Comparison of ENCODE assay signal across 22 cellular contexts in the genomic region with DNA sequence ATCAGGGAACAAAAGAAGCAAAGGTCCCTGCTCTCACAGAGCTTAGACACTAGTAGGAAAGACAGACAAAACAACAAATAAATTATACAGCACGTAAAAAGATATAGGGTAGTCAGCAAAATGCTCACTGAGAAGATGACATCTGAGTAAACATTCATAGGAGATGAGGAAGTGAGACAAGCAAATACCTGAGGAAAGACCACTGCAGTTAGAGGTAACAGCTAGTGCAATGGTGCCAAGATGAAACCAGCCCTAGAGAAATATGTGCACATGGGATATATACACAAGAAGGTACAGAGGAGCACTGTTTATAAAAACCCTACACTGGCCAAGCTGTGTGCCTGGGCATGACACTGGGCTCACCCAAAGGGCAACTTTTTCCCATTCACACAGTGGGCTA. TPM values are rescaled to one million over a fixed set of nuclear protein-coding genes. Genes with fewer than 3 reads are reported as not detected.
A peak's percentile ranks its signal among the peaks of the same experiment; 100 is the strongest.
DNase-seq lines count a peak whose midpoint lies in the region; ATAC-seq and TF ChIP-seq lines count a peak whose summit lies in the region.
"Had no signal": no experiment of that assay in that cellular context is flagged by ENCODE, and none has a peak within 500 bp of the region (broad histone marks: within the 10 kb centered on the region; RNA-seq: fewer than 3 reads in every experiment).

No MANE protein-coding gene starts in this region.

- H3K4me3 ChIP-seq in CD4-positive, CD25-positive, alpha-beta regulatory T cell (ENCODE audit: low read depth, low read length), result no peak overlapping the region
- H3K4me3 ChIP-seq in CD8-positive, alpha-beta T cell (ENCODE audit: low read depth, low read length), result no peak overlapping the region
- H3K4me3 ChIP-seq: GM23248, MG63, Peyer's patch had no signal

- H3K36me3 Mint-ChIP-seq in CD4-positive, CD25-positive, alpha-beta regulatory T cell, result peaks cover 38% of the 10 kb centered on the region
- H3K36me3 Mint-ChIP-seq in CD8-positive, alpha-beta T cell, result peaks cover 46% of the 10 kb centered on the region
- H3K36me3 Mint-ChIP-seq in activated B cell treated with CpG ODN at 0.5 μM for 24 hours (ENCODE audit: low read depth), result peaks cover 30% of the 10 kb centered on the region

- peak overlapping the region in 1 of 4 donors; percentile 13 for H3K4me3 Mint-ChIP-seq in CD4-positive, CD25-positive, alpha-beta regulatory T cell
- no peak overlapping the region for H3K4me3 Mint-ChIP-seq in CD8-positive, alpha-beta T cell
- H3K4me3 Mint-ChIP-seq in activated B cell treated with CpG ODN at 0.5 μM for 24 hours, result no peak overlapping the region
- H3K4me3 Mint-ChIP-seq: T-helper 17 cell had no signal

- H3K9me3 ChIP-seq in CD4-positive, CD25-positive, alpha-beta regulatory T cell (ENCODE audit: control insufficient read depth in 2 of 2, low read length in 2 of 2), result no peaks in the 10 kb centered on the region
- no peaks in the 10 kb centered on the region for H3K9me3 ChIP-seq in CD8-positive, alpha-beta T cell (ENCODE audit: low read length)
- H3K9me3 ChIP-seq: MG63, Peyer's patch, SK-N-SH had no signal

- H3K9me3 Mint-ChIP-seq in CD4-positive, CD25-positive, alpha-beta regulatory T cell, result peaks cover 0 to 8% (median 2%) of the 10 kb centered on the region in 7 donors
- peaks cover 3% of the 10 kb centered on the region for H3K9me3 Mint-ChIP-seq in CD8-positive, alpha-beta T cell
- no peaks in the 10 kb centered on the region for H3K9me3 Mint-ChIP-seq in activated B cell treated with CpG ODN at 0.5 μM for 24 hours

- peak overlapping the region in 2 of 3 donors; percentile 40 to 59 for H3K27ac Mint-ChIP-seq in CD4-positive, CD25-positive, alpha-beta regulatory T cell
- H3K27ac Mint-ChIP-seq in CD8-positive, alpha-beta T cell, result peak overlapping the region; percentile 56
- no peak overlapping the region for H3K27ac Mint-ChIP-seq in activated B cell treated with CpG ODN at 0.5 μM for 24 hours
- H3K27ac Mint-ChIP-seq: T-helper 17 cell had no signal

- H3K4me1 ChIP-seq in CD4-positive, CD25-positive, alpha-beta regulatory T cell (ENCODE audit: control insufficient read depth, insufficient read depth, low read length, poor library complexity, severe bottlenecking), result no peaks in the 10 kb centered on the region
- H3K4me1 ChIP-seq in CD8-positive, alpha-beta T cell (ENCODE audit: insufficient read depth, low read length), result no peaks in the 10 kb centered on the region

- no peaks in the 10 kb centered on the region for H3K27me3 Mint-ChIP-seq in CD4-positive, CD25-positive, alpha-beta regulatory T cell
- H3K27me3 Mint-ChIP-seq in CD8-positive, alpha-beta T cell (ENCODE audit: low read depth), result no peaks in the 10 kb centered on the region
- no peaks in the 10 kb centered on the region for H3K27me3 Mint-ChIP-seq in activated B cell treated with CpG ODN at 0.5 μM for 24 hours
- H3K27me3 Mint-ChIP-seq: T-helper 17 cell had no signal

- H3K4me1 Mint-ChIP-seq in CD4-positive, CD25-positive, alpha-beta regulatory T cell, result peaks cover 14 to 25% (median 21%) of the 10 kb centered on the region in 4 donors
- peaks cover 21% of the 10 kb centered on the region for H3K4me1 Mint-ChIP-seq in CD8-positive, alpha-beta T cell (ENCODE audit: low read depth)
- H3K4me1 Mint-ChIP-seq in activated B cell treated with CpG ODN at 0.5 μM for 24 hours, result peaks cover 20% of the 10 kb centered on the region

- H3K27ac ChIP-seq in CD4-positive, CD25-positive, alpha-beta regulatory T cell (ENCODE audit: insufficient read depth, low read length, poor library complexity, severe bottlenecking), result no peak overlapping the region
- no peak overlapping the region for H3K27ac ChIP-seq in CD8-positive, alpha-beta T cell (ENCODE audit: low read depth, low read length)
- H3K27ac ChIP-seq: GM23248, Peyer's patch had no signal

- H3K36me3 ChIP-seq in CD4-positive, CD25-positive, alpha-beta regulatory T cell (ENCODE audit: control insufficient read depth, insufficient read depth, low read length), result peaks cover 33% of the 10 kb centered on the region
- H3K36me3 ChIP-seq in CD8-positive, alpha-beta T cell (ENCODE audit: insufficient read depth, low read length), result peaks cover 12% of the 10 kb centered on the region
- H3K36me3 ChIP-seq: MG63 had no signal

- no peak for ATAC-seq in CD4-positive, CD25-positive, alpha-beta regulatory T cell (ENCODE audit: low read depth in 2 of 2)
- ATAC-seq in CD8-positive, alpha-beta T cell, result no peak
- ATAC-seq in GM21786 (IDR thresholded peaks at IDR 0.05; ENCODE audit: unreplicated experiment) (peak; percentile 50), activated B cell treated with CpG ODN at 0.5 μM for 24 hours (ENCODE audit: low read depth) (peak; percentile 28), HG03469 (IDR thresholded peaks at IDR 0.05; ENCODE audit: unreplicated experiment) (no peak)
- ATAC-seq: T-helper 17 cell had no signal

- intact Hi-C loops in CD8-positive, alpha-beta T cell (cut with DNase I, micrococcal nuclease), result no loop called here
- intact Hi-C loops in activated B cell treated with CpG ODN at 0.5 μM for 24 hours (cut with micrococcal nuclease), result no loop called here

- TF ChIP-seq CTCF in CD8-positive, alpha-beta T cell (IDR thresholded peaks at IDR 0.05), result no peak
- no peak for TF ChIP-seq CTCF in activated B cell treated with CpG ODN at 0.5 μM for 24 hours (IDR thresholded peaks at IDR 0.05)

- POLR2A ChIA-PET in CD8-positive, alpha-beta T cell (lab: Charles Lee), result no interaction called here
- POLR2A ChIA-PET in activated B cell treated with CpG ODN at 0.5 μM for 24 hours (lab: Charles Lee), result interaction anchor here (0.6 kb wide), 1 partner anchor 117 kb away, joined by 5 read pairs; no protein-coding TSS in a partner anchor

- no peak for DNase-seq in CD4-positive, CD25-positive, alpha-beta regulatory T cell
- no peak for DNase-seq in CD8-positive, alpha-beta T cell
- DNase-seq in activated B cell treated with CpG ODN at 0.5 μM for 24 hours, result no peak
- DNase-seq in AG08396 (ENCODE audit: low spot score), result no peak
- no peak for DNase-seq in NCI-H128 (lab: John Stamatoyannopoulos, UW; ENCODE audit: unreplicated experiment)
- DNase-seq in NCI-H2171 (lab: John Stamatoyannopoulos, UW), result no peak
- DNase-seq: COR-L47, DMS53, GM23248, H7, KG1, MG63, NCI-H1417 treated with DMSO at 0.1 percent for 48 hours, NCI-H2081, NCI-H226, NCI-H510A, NCI-H69, Peyer's patch, SK-N-SH, T-helper 17 cell had no signal

- CTCF ChIA-PET in CD8-positive, alpha-beta T cell (lab: Charles Lee), result interaction anchor here (1.0 to 1.5 kb wide), 2 partner anchors 10 to 67 kb away, joined by 4 read pairs; no protein-coding TSS in a partner anchor
- CTCF ChIA-PET in activated B cell treated with CpG ODN at 0.5 μM for 24 hours (lab: Charles Lee), result no interaction called here

- H3K27me3 ChIP-seq in CD4-positive, CD25-positive, alpha-beta regulatory T cell (ENCODE audit: control insufficient read depth, insufficient read depth, low read length), result no peaks in the 10 kb centered on the region
- H3K27me3 ChIP-seq in CD8-positive, alpha-beta T cell (ENCODE audit: insufficient read depth, low read length), result no peaks in the 10 kb centered on the region
- H3K27me3 ChIP-seq: MG63, Peyer's patch had no signal

RNA-seq across cellular contexts. Expression of gene CYP2R1, which starts 9.8 kb away (rescaled TPM):
- 18.2 TPM for total RNA-seq in CD4-positive, CD25-positive, alpha-beta regulatory T cell
- polyA plus RNA-seq in CD4-positive, CD25-positive, alpha-beta regulatory T cell, result 10 to 100 TPM; 12.9 to 20.0 (median 14.9) TPM
- 10 to 100 TPM; 10.7 to 12.6 TPM for total RNA-seq in CD8-positive, alpha-beta T cell
- total RNA-seq in activated B cell treated with CpG ODN at 0.5 μM for 24 hours, result 20.1 and 22.0 TPM in 2 replicates

Comparison
In these comparisons a context has a peak if more than half of its experiments do, and no peak if none do; other contexts are left out.
1. ATAC-seq: peak in GM21786 (single experiment) and activated B cell treated with CpG ODN at 0.5 μM for 24 hours (single experiment); none in CD4-positive, CD25-positive, alpha-beta regulatory T cell (0 of 2), CD8-positive, alpha-beta T cell (single experiment) and HG03469 (single experiment).